Comparison of ENCODE assay signal across 24 cellular contexts in genomic region chr4:130424211-130424610, GRCh38.
"Had no signal": no experiment of that assay in that cellular context is flagged by ENCODE, and none has a peak within 500 bp of the region (broad histone marks: within the 10 kb centered on the region; RNA-seq: fewer than 3 reads in every experiment).

No MANE protein-coding gene starts in this region.

- H3K27me3 ChIP-seq: heart left ventricle, pancreas, upper lobe of right lung had no signal

- H3K4me3 ChIP-seq: coronary artery, heart left ventricle, mucosa of descending colon, pancreas, psoas muscle, upper lobe of right lung had no signal

- H3K4me1 ChIP-seq: heart left ventricle, pancreas, psoas muscle, upper lobe of right lung had no signal

- DNase-seq: activated B cell treated with CpG ODN at 0.5 μM for 24 hours; activated CD4-positive, alpha-beta T cell treated with anti-CD3 and anti-CD28 coated beads for 36 hours; activated CD4-positive, alpha-beta T cell treated with anti-CD3 and anti-CD28 coated beads, Interleukin-2, amount 50 U/mL, for 4 hours; activated CD8-positive, alpha-beta memory T cell treated with anti-CD3 and anti-CD28 coated beads for 24 hours; activated CD8-positive, alpha-beta memory T cell treated with anti-CD3 and anti-CD28 coated beads, Interleukin-2, amount 50 U/mL, for 4 hours; activated naive CD4-positive, alpha-beta T cell; activated naive CD8-positive, alpha-beta T cell treated with anti-CD3 and anti-CD28 coated beads for 36 hours; activated T-cell treated with anti-CD3 and anti-CD28 coated beads, Interleukin-2, amount 50 U/mL, for 4 hours; cerebellar nuclear complex; heart left ventricle; islet precursor cell; left cardiac atrium; mesenchymal stem cell; mucosa of descending colon; nephron progenitor cell; pancreas; psoas muscle; right cardiac atrium; stimulated activated CD4-positive, alpha-beta T cell treated with anti-CD3 and anti-CD28 coated beads, Interleukin-12 subunit alpha, Interleukin-12 subunit beta, amount 100 ng/mL, for 4 hours; stimulated activated CD4-positive, alpha-beta T cell treated with anti-CD3 and anti-CD28 coated beads, Interleukin-4, amount 100 ng/mL, for 4 hours; stimulated activated naive CD8-positive, alpha-beta T cell treated with anti-CD3 and anti-CD28 coated beads, Interleukin-15, Interleukin-2, amounts not matched to agents 100 U/mL and 50 U/mL, for 24 hours; T-helper 9 cell; upper lobe of right lung had no signal

- H3K27ac ChIP-seq: coronary artery, heart left ventricle, pancreas, psoas muscle, upper lobe of right lung had no signal

- H3K36me3 ChIP-seq: heart left ventricle, pancreas, upper lobe of right lung had no signal

- H3K9me3 ChIP-seq: mucosa of descending colon, pancreas, psoas muscle, upper lobe of right lung had no signal

- ATAC-seq: activated CD4-positive, alpha-beta T cell treated with anti-CD3 and anti-CD28 coated beads for 36 hours; activated T-cell treated with anti-CD3 and anti-CD28 coated beads, Interleukin-2, amount 50 U/mL, for 4 hours; heart left ventricle; left cardiac atrium; mucosa of descending colon; pancreas; psoas muscle; right cardiac atrium; stimulated activated naive CD8-positive, alpha-beta T cell treated with anti-CD3 and anti-CD28 coated beads, Interleukin-15, Interleukin-2, amounts not matched to agents 100 U/mL and 50 U/mL, for 24 hours; upper lobe of right lung had no signal
